Comparison of ENCODE assay signal across 8 cellular contexts in genomic region chr18:267380-267687, GRCh38. TPM values are rescaled to one million over a fixed set of nuclear protein-coding genes. Genes with fewer than 3 reads are reported as not detected.
DNase-seq lines count a peak whose midpoint lies in the region; ATAC-seq and TF ChIP-seq lines count a peak whose summit lies in the region.

No MANE protein-coding gene starts in this region.

- no peak for TF ChIP-seq CTCF in HL-60 (IDR thresholded peaks at IDR 0.05; ENCODE audit: insufficient read depth, low read length)
- TF ChIP-seq CTCF in activated CD8-positive, alpha-beta T cell treated with anti-CD3 and anti-CD28 coated beads for 36 hours (IDR thresholded peaks at IDR 0.05), result no peak

- H3K4me3 Mint-ChIP-seq in activated CD4-positive, alpha-beta T cell treated with anti-CD3 and anti-CD28 coated beads, Interleukin-2, amount 10 ng/mL, durations not matched to agents 7 days and 5 days, result peak overlapping the region; percentile 99
- peak overlapping the region; percentile 99 for H3K4me3 Mint-ChIP-seq in activated CD8-positive, alpha-beta T cell treated with anti-CD3 and anti-CD28 coated beads for 36 hours
- H3K4me3 Mint-ChIP-seq in stimulated activated naive CD8-positive, alpha-beta T cell treated with anti-CD3 and anti-CD28 coated beads, Interleukin-15, amount 100 ng/mL, for 72 hours, result peak overlapping the region; percentile 98 to 100

- intact Hi-C loops in activated CD8-positive, alpha-beta T cell treated with anti-CD3 and anti-CD28 coated beads for 36 hours (cut with micrococcal nuclease), result loop anchor here (10.0 kb wide), 2 partner anchors 347 to 557 kb away; no protein-coding TSS in a partner anchor

- peaks cover 32% of the 10 kb centered on the region for H3K4me1 Mint-ChIP-seq in activated CD4-positive, alpha-beta T cell treated with anti-CD3 and anti-CD28 coated beads, Interleukin-2, amount 10 ng/mL, durations not matched to agents 7 days and 5 days
- peaks cover 32% of the 10 kb centered on the region for H3K4me1 Mint-ChIP-seq in activated CD8-positive, alpha-beta T cell treated with anti-CD3 and anti-CD28 coated beads for 36 hours (ENCODE audit: low read depth)
- H3K4me1 Mint-ChIP-seq in stimulated activated naive CD8-positive, alpha-beta T cell treated with anti-CD3 and anti-CD28 coated beads, Interleukin-15, amount 100 ng/mL, for 72 hours, result peaks cover 33% of the 10 kb centered on the region

- H3K9me3 ChIP-seq in iPS-20b (ENCODE audit: insufficient read depth, low read depth, low read length), result no peaks in the 10 kb centered on the region

- peaks cover 38% of the 10 kb centered on the region for H3K36me3 ChIP-seq in iPS-20b (ENCODE audit: insufficient read depth, low read depth, low read length)

- POLR2A ChIA-PET in activated CD4-positive, alpha-beta T cell treated with anti-CD3 and anti-CD28 coated beads, Interleukin-2, amount 10 ng/mL, durations not matched to agents 7 days and 5 days (lab: Charles Lee), result interaction anchor here (0.7 to 1.2 kb wide), 2 partner anchors 14 to 32 kb away, joined by 3 to 4 read pairs; no protein-coding TSS in a partner anchor
- POLR2A ChIA-PET in activated CD8-positive, alpha-beta T cell treated with anti-CD3 and anti-CD28 coated beads for 36 hours (lab: Charles Lee), result interaction anchor here (0.6 to 2.7 kb wide), 8 partner anchors 9 to 109 kb away, joined by 3 to 14 read pairs (median 4); partner anchors contain the start of gene USP14

- peak overlapping the region; percentile 100 for H3K27ac ChIP-seq in HL-60 (replicated peaks)
- H3K27ac ChIP-seq in iPS-20b (ENCODE audit: low read length), result peak overlapping the region; percentile 53

- no peak for DNase-seq in activated CD4-positive, alpha-beta T cell treated with anti-CD3 and anti-CD28 coated beads, Interleukin-2, amount 10 ng/mL, durations not matched to agents 7 days and 5 days
- no peak for DNase-seq in activated CD4-positive, alpha-beta T cell treated with anti-CD3 and anti-CD28 coated beads for 48 hours
- DNase-seq in HL-60 (ENCODE audit: low read depth in 1 of 2, low spot score in 1 of 2) (peak; percentile 22 to 58), SK-N-DZ (ENCODE audit: low spot score) (no peak)
- DNase-seq in activated CD8-positive, alpha-beta T cell treated with anti-CD3 and anti-CD28 coated beads for 36 hours, result no peak
- DNase-seq in stimulated activated naive CD8-positive, alpha-beta T cell treated with anti-CD3 and anti-CD28 coated beads, Interleukin-15, amount 100 ng/mL, for 72 hours, result no peak
- DNase-seq in activated CD4-positive, CD25-positive, alpha-beta regulatory T cell (lab: John Stamatoyannopoulos, UW), result no peak

- no peaks in the 10 kb centered on the region for H3K27me3 ChIP-seq in HL-60 (ENCODE audit: insufficient read depth, poor library complexity, severe bottlenecking)
- no peaks in the 10 kb centered on the region for H3K27me3 ChIP-seq in iPS-20b (ENCODE audit: insufficient read depth, low read length)

- no peaks in the 10 kb centered on the region for H3K27me3 Mint-ChIP-seq in activated CD4-positive, alpha-beta T cell treated with anti-CD3 and anti-CD28 coated beads, Interleukin-2, amount 10 ng/mL, durations not matched to agents 7 days and 5 days
- H3K27me3 Mint-ChIP-seq in activated CD8-positive, alpha-beta T cell treated with anti-CD3 and anti-CD28 coated beads for 36 hours, result no peaks in the 10 kb centered on the region
- H3K27me3 Mint-ChIP-seq in stimulated activated naive CD8-positive, alpha-beta T cell treated with anti-CD3 and anti-CD28 coated beads, Interleukin-15, amount 100 ng/mL, for 72 hours, result no peaks in the 10 kb centered on the region

- peaks cover 13% of the 10 kb centered on the region; the same call in 1 of the 2 replicates for H3K4me1 ChIP-seq in iPS-20b (ENCODE audit: insufficient read depth, low read length)

- H3K4me3 ChIP-seq in HL-60 (replicated peaks; ENCODE audit: insufficient read depth, low read length) (peak overlapping the region; percentile 91), iPS-20b (ENCODE audit: low read length) (peak overlapping the region; percentile 79)

- H3K27ac Mint-ChIP-seq in activated CD4-positive, alpha-beta T cell treated with anti-CD3 and anti-CD28 coated beads, Interleukin-2, amount 10 ng/mL, durations not matched to agents 7 days and 5 days, result peak overlapping the region; percentile 99
- peak overlapping the region; percentile 99 for H3K27ac Mint-ChIP-seq in activated CD8-positive, alpha-beta T cell treated with anti-CD3 and anti-CD28 coated beads for 36 hours
- H3K27ac Mint-ChIP-seq in stimulated activated naive CD8-positive, alpha-beta T cell treated with anti-CD3 and anti-CD28 coated beads, Interleukin-15, amount 100 ng/mL, for 72 hours, result peak overlapping the region; percentile 100

- H3K9me3 Mint-ChIP-seq in activated CD4-positive, alpha-beta T cell treated with anti-CD3 and anti-CD28 coated beads, Interleukin-2, amount 10 ng/mL, durations not matched to agents 7 days and 5 days, result no peaks in the 10 kb centered on the region
- H3K9me3 Mint-ChIP-seq in activated CD8-positive, alpha-beta T cell treated with anti-CD3 and anti-CD28 coated beads for 36 hours, result no peaks in the 10 kb centered on the region
- no peaks in the 10 kb centered on the region for H3K9me3 Mint-ChIP-seq in stimulated activated naive CD8-positive, alpha-beta T cell treated with anti-CD3 and anti-CD28 coated beads, Interleukin-15, amount 100 ng/mL, for 72 hours

- CTCF ChIA-PET in activated CD4-positive, alpha-beta T cell treated with anti-CD3 and anti-CD28 coated beads, Interleukin-2, amount 10 ng/mL, durations not matched to agents 7 days and 5 days (lab: Charles Lee), result interaction anchor here (1.0 to 1.4 kb wide), 3 partner anchors 8 to 14 kb away, joined by 3 to 5 read pairs (median 5); no protein-coding TSS in a partner anchor
- CTCF ChIA-PET in activated CD8-positive, alpha-beta T cell treated with anti-CD3 and anti-CD28 coated beads for 36 hours (lab: Charles Lee), result interaction anchor here (0.6 to 1.5 kb wide), 4 partner anchors 24 to 391 kb away, joined by 3 to 5 read pairs (median 3); partner anchors contain the start of gene TYMS

- peak overlapping the region; percentile 89 for H3K9ac ChIP-seq in iPS-20b (ENCODE audit: low read depth, low read length)

- H3K36me3 Mint-ChIP-seq in activated CD4-positive, alpha-beta T cell treated with anti-CD3 and anti-CD28 coated beads, Interleukin-2, amount 10 ng/mL, durations not matched to agents 7 days and 5 days (ENCODE audit: low read depth), result peaks cover 14% of the 10 kb centered on the region
- peaks cover 38% of the 10 kb centered on the region for H3K36me3 Mint-ChIP-seq in activated CD8-positive, alpha-beta T cell treated with anti-CD3 and anti-CD28 coated beads for 36 hours (ENCODE audit: low read depth)

- no peak for ATAC-seq in activated CD8-positive, alpha-beta T cell treated with anti-CD3 and anti-CD28 coated beads for 36 hours
- ATAC-seq in stimulated activated naive CD8-positive, alpha-beta T cell treated with anti-CD3 and anti-CD28 coated beads, Interleukin-15, amount 100 ng/mL, for 72 hours, result no peak

RNA-seq across cellular contexts. Expression of gene THOC1, which starts 0.5 kb away (rescaled TPM):
- 10 to 100 TPM; 46.7 to 55.9 TPM for total RNA-seq in activated CD4-positive, alpha-beta T cell treated with anti-CD3 and anti-CD28 coated beads, Interleukin-2, amount 10 ng/mL, durations not matched to agents 7 days and 5 days
- 10 to 100 TPM; 66.0 to 69.5 TPM for total RNA-seq in activated CD8-positive, alpha-beta T cell treated with anti-CD3 and anti-CD28 coated beads for 36 hours
- 57.3 and 58.8 TPM in 2 replicates for polyA plus RNA-seq in SK-N-DZ (2014; cell fraction: cytosol; rRNA removed)
- polyA plus RNA-seq in SK-N-DZ (2014; cell fraction: nucleus; rRNA removed), result 227 and 247 TPM in 2 replicates

Comparison
In these comparisons a context has a peak if more than half of its experiments do, and no peak if none do; other contexts are left out.
1. DNase-seq: peak in HL-60 (2 of 2); none in activated CD4-positive, alpha-beta T cell treated with anti-CD3 and anti-CD28 coated beads, Interleukin-2, amount 10 ng/mL, durations not matched to agents 7 days and 5 days (single experiment), activated CD4-positive, alpha-beta T cell treated with anti-CD3 and anti-CD28 coated beads for 48 hours (single experiment), activated CD8-positive, alpha-beta T cell treated with anti-CD3 and anti-CD28 coated beads for 36 hours (single experiment), stimulated activated naive CD8-positive, alpha-beta T cell treated with anti-CD3 and anti-CD28 coated beads, Interleukin-15, amount 100 ng/mL, for 72 hours (0 of 2), SK-N-DZ (single experiment) and activated CD4-positive, CD25-positive, alpha-beta regulatory T cell (0 of 4).
2. Peak in every context shown above with its lines, with median percentiles within 50 percentile points of each other: H3K27ac Mint-ChIP-seq and H3K4me3 Mint-ChIP-seq.